In genomic region chr19:13848811-13849241, GRCh38 we compare ENCODE assay signal across 9 cellular contexts. TPM values are rescaled to one million over a fixed set of nuclear protein-coding genes. Genes with fewer than 3 reads are reported as not detected.
DNase-seq lines count a peak whose midpoint lies in the region; ATAC-seq and TF ChIP-seq lines count a peak whose summit lies in the region.
"Had no signal": no experiment of that assay in that cellular context is flagged by ENCODE, and none has a peak within 500 bp of the region (broad histone marks: within the 10 kb centered on the region; RNA-seq: fewer than 3 reads in every experiment).

No MANE protein-coding gene starts in this region.

- no peak overlapping the region for H3K4me2 ChIP-seq in mesenchymal stem cell (ENCODE audit: low read length, poor library complexity, severe bottlenecking)

- H4K91ac ChIP-seq in mesenchymal stem cell (ENCODE audit: low read length): peak overlapping the region; percentile 92

- H3K27me3 Mint-ChIP-seq in activated T-cell treated with anti-CD3 and anti-CD28 coated beads, Interleukin-2, amount 50 U/mL, for 4 hours (ENCODE audit: low read depth): no peaks in the 10 kb centered on the region

- peak overlapping the region; percentile 46 for H4K8ac ChIP-seq in mesenchymal stem cell (ENCODE audit: low read length)

- no peak overlapping the region for H2AFZ ChIP-seq in mesenchymal stem cell (ENCODE audit: low read depth, low read length)

- peak overlapping the region; percentile 47 for H3K4me3 Mint-ChIP-seq in activated T-cell treated with anti-CD3 and anti-CD28 coated beads, Interleukin-2, amount 50 U/mL, for 4 hours

- H3K4me1 ChIP-seq in ascending aorta: peaks cover 16 to 67% of the 10 kb centered on the region in 2 donors
- peaks cover 55% of the 10 kb centered on the region for H3K4me1 ChIP-seq in mesenchymal stem cell (ENCODE audit: control insufficient read depth, insufficient read depth, low read depth, low read length)
- peaks cover 0 to 84% (median 71%) of the 10 kb centered on the region in 4 donors for H3K4me1 ChIP-seq in tibial artery

- WGBS in mesenchymal stem cell: 69% methylated on average over 9 of the region's 9 CpGs

- H3K36me3 Mint-ChIP-seq in activated T-cell treated with anti-CD3 and anti-CD28 coated beads, Interleukin-2, amount 50 U/mL, for 4 hours (ENCODE audit: insufficient read depth): no peaks in the 10 kb centered on the region

- peaks cover 2% of the 10 kb centered on the region for H3K79me1 ChIP-seq in mesenchymal stem cell (replicated peaks; ENCODE audit: low read length, poor library complexity, severe bottlenecking)

- H3K14ac ChIP-seq in mesenchymal stem cell (ENCODE audit: low read length in 2 of 2): no peak overlapping the region

- peak overlapping the region; percentile 99 for H3K9ac ChIP-seq in mesenchymal stem cell (ENCODE audit: low read length)

- H3K23ac ChIP-seq in mesenchymal stem cell (ENCODE audit: low read length in 2 of 2): no peak overlapping the region

- no peaks in the 10 kb centered on the region for H3K9me3 Mint-ChIP-seq in activated T-cell treated with anti-CD3 and anti-CD28 coated beads, Interleukin-2, amount 50 U/mL, for 4 hours

- H2BK5ac ChIP-seq in mesenchymal stem cell (ENCODE audit: low read depth, low read length, poor library complexity, severe bottlenecking): no peak overlapping the region

- H3K27ac ChIP-seq in ascending aorta (peak overlapping the region; percentile 99 to 100), mesenchymal stem cell (ENCODE audit: low read length, poor library complexity, severe bottlenecking) (peak overlapping the region; percentile 3), tibial artery (peak overlapping the region; percentile 99)

- no peak for ATAC-seq in activated T-cell treated with anti-CD3 and anti-CD28 coated beads, Interleukin-2, amount 50 U/mL, for 4 hours

- no peaks in the 10 kb centered on the region for H3K9me3 ChIP-seq in ascending aorta
- H3K9me3 ChIP-seq in mesenchymal stem cell (ENCODE audit: control insufficient read depth, low read length): no peaks in the 10 kb centered on the region
- no peaks in the 10 kb centered on the region for H3K9me3 ChIP-seq in tibial artery

- intact Hi-C loops in ascending aorta (cut with DNase I): loop anchor here (5.0 kb wide), 1 partner anchor 697 kb away; the partner anchor contains the start of genes IER2 and STX10
- intact Hi-C loops in tibial artery (cut with DNase I; ENCODE audit: low total_unique reads): loop anchor here (10.0 kb wide), 2 partner anchors 694 to 1054 kb away; partner anchors contain the start of genes IER2, JUNB and STX10

- H3K27me3 ChIP-seq in ascending aorta (no peaks in the 10 kb centered on the region), mesenchymal stem cell (ENCODE audit: control insufficient read depth in 1 of 2, insufficient read depth in 1 of 2, low read length in 2 of 2) (no peaks in the 10 kb centered on the region), tibial artery (no peaks in the 10 kb centered on the region)

- peak overlapping the region; percentile 79 to 81 for H3K4ac ChIP-seq in mesenchymal stem cell (ENCODE audit: low read depth in 1 of 2, low read length in 2 of 2)

- H3K4me3 ChIP-seq in ascending aorta (no peak overlapping the region), mesenchymal stem cell (ENCODE audit: insufficient read depth in 1 of 2, low read depth in 1 of 2, low read length in 2 of 2) (no peak overlapping the region), tibial artery (no peak overlapping the region)

- peak overlapping the region; percentile 94 for H2BK15ac ChIP-seq in mesenchymal stem cell (ENCODE audit: low read depth, poor library complexity, severe bottlenecking)

- peak overlapping the region; percentile 44 to 66 for H3K18ac ChIP-seq in mesenchymal stem cell (ENCODE audit: low read depth in 1 of 2, low read length in 2 of 2)

- peak overlapping the region; percentile 71 to 99 for H2BK12ac ChIP-seq in mesenchymal stem cell (ENCODE audit: low read length in 2 of 2)

- H3K4me1 Mint-ChIP-seq in activated T-cell treated with anti-CD3 and anti-CD28 coated beads, Interleukin-2, amount 50 U/mL, for 4 hours (ENCODE audit: low read depth): peaks cover 50% of the 10 kb centered on the region

- H2AK5ac ChIP-seq in mesenchymal stem cell (ENCODE audit: low read length, severe bottlenecking): peak overlapping the region; percentile 99

- H3K36me3 ChIP-seq in ascending aorta: no peaks in the 10 kb centered on the region
- no peaks in the 10 kb centered on the region for H3K36me3 ChIP-seq in mesenchymal stem cell (ENCODE audit: control insufficient read depth in 1 of 2, insufficient read depth in 2 of 2, low read depth in 1 of 2, low read length in 2 of 2)
- H3K36me3 ChIP-seq in tibial artery: no peaks in the 10 kb centered on the region

- H2BK120ac ChIP-seq in mesenchymal stem cell (ENCODE audit: low read depth, low read length): peak overlapping the region; percentile 67

- TF ChIP-seq CTCF in ascending aorta (IDR thresholded peaks at IDR 0.05) (no peak), tibial artery (IDR thresholded peaks at IDR 0.05) (no peak), GM10266 (IDR thresholded peaks at IDR 0.05; ENCODE audit: control insufficient read depth, insufficient read depth, low read depth, missing control alignments) (no peak)

- DNase-seq in activated T-cell treated with anti-CD3 and anti-CD28 coated beads, Interleukin-2, amount 50 U/mL, for 4 hours: no peak
- no peak for DNase-seq in activated T-cell treated with anti-CD3 and anti-CD28 coated beads, Interleukin-2, amount 50 U/mL, for 48 hours
- DNase-seq in ascending aorta (ENCODE audit: low spot score in 2 of 2) (no peak), mesenchymal stem cell (peak; percentile 66), tibial artery (no peak), GM10266 (ENCODE audit: extremely low spot score) (no peak), amygdala (lab: John Stamatoyannopoulos, UW) (no peak)
- DNase-seq in effector CD8-positive, alpha-beta T cell (lab: John Stamatoyannopoulos, UW): no peak

RNA-seq across cellular contexts. Expression of gene NANOS3, which starts 28.1 kb away (rescaled TPM):
- under 1 TPM in 1 of 3 donors, not detected in 2; 0.52 TPM for total RNA-seq in activated T-cell treated with anti-CD3 and anti-CD28 coated beads, Interleukin-2, amount 50 U/mL, for 4 hours
- total RNA-seq in ascending aorta: not detected
- polyA plus RNA-seq in mesenchymal stem cell (2013, experiment 1 of 2): 1.4 TPM
- polyA plus RNA-seq in mesenchymal stem cell (2013, experiment 2 of 2): 3.1 TPM
- polyA plus RNA-seq: adipose tissue had no signal

RNA-seq across cellular contexts. Expression of gene ZSWIM4, which starts 53.6 kb away (rescaled TPM):
- total RNA-seq in activated T-cell treated with anti-CD3 and anti-CD28 coated beads, Interleukin-2, amount 50 U/mL, for 4 hours: 1 to 10 TPM; 3.2 to 5.0 (median 3.7) TPM
- total RNA-seq in ascending aorta: 23.2 TPM
- 6.3 TPM for polyA plus RNA-seq in mesenchymal stem cell (2013, experiment 1 of 2)
- 6.2 TPM for polyA plus RNA-seq in mesenchymal stem cell (2013, experiment 2 of 2)

RNA-seq across cellular contexts. Expression of gene BRME1, which starts 57.1 kb away (rescaled TPM):
- total RNA-seq in activated T-cell treated with anti-CD3 and anti-CD28 coated beads, Interleukin-2, amount 50 U/mL, for 4 hours: 1 to 10 TPM; 7.3 to 9.3 (median 8.9) TPM
- not detected for total RNA-seq in ascending aorta
- 0.22 TPM for polyA plus RNA-seq in mesenchymal stem cell (2013, experiment 1 of 2)
- 0.22 TPM for polyA plus RNA-seq in mesenchymal stem cell (2013, experiment 2 of 2)

RNA-seq across cellular contexts. Expression of gene CC2D1A, which starts 57.2 kb away (rescaled TPM):
- total RNA-seq in activated T-cell treated with anti-CD3 and anti-CD28 coated beads, Interleukin-2, amount 50 U/mL, for 4 hours: 10 to 100 TPM; 34.1 to 40.2 (median 39.6) TPM
- total RNA-seq in ascending aorta: 128 TPM
- polyA plus RNA-seq in mesenchymal stem cell (2013, experiment 1 of 2): 15.2 TPM
- 15.0 TPM for polyA plus RNA-seq in mesenchymal stem cell (2013, experiment 2 of 2)

Comparison
In these comparisons a context has a peak if more than half of its experiments do, and no peak if none do; other contexts are left out.
1. H3K27ac ChIP-seq: peak in every context shown above with its lines; median percentile 100 in ascending aorta; 99 in tibial artery; 3 in mesenchymal stem cell.